ENCODE assay signal across 20 cellular contexts in genomic region chr12:100075598-100075997, GRCh38.
DNase-seq lines count a peak whose midpoint lies in the region; ATAC-seq, FAIRE-seq and TF ChIP-seq lines count a peak whose summit lies in the region.
"Had no signal": no experiment of that assay in that cellular context is flagged by ENCODE, and none has a peak within 500 bp of the region (broad histone marks: within the 10 kb centered on the region; RNA-seq: fewer than 3 reads in every experiment).

No MANE protein-coding gene starts in this region.

- DNase-seq in mammary epithelial cell (peak; percentile 21), MCF 10A (ENCODE audit: unreplicated experiment) (no peak), NAMALWA (ENCODE audit: low spot score) (peak; percentile 5), bronchial epithelial cell (ENCODE audit: low read depth) (peak; percentile 15), neural crest cell (ENCODE audit: low read depth, low spot score) (no peak), spleen (no peak)
- no peak for DNase-seq in activated effector memory CD4-positive, alpha-beta T cell treated with anti-CD3 and anti-CD28 coated beads, Interleukin-2, amount 50 U/mL, for 16 hours
- DNase-seq: C1 segment of cervical spinal cord; Calu3; CD4-positive, alpha-beta memory T cell; COR-L47; DMS53; DMS79 treated with DMSO at 0.1 percent for 48 hours; GM23248; H7; HCEC 1CT had no signal

- POLR2A ChIA-PET in MCF 10A (lab: Yijun Ruan, JAX): no interaction called here

- peaks cover 3% of the 10 kb centered on the region for H3K9me3 Mint-ChIP-seq in MCF 10A (ENCODE audit: unreplicated experiment)
- peaks cover 12% of the 10 kb centered on the region for H3K9me3 Mint-ChIP-seq in neural crest cell

- intact Hi-C loops in mammary epithelial cell (cut with micrococcal nuclease): no loop called here
- intact Hi-C loops in MCF 10A (cut with micrococcal nuclease): no loop called here
- intact Hi-C loops in spleen (cut with DNase I; ENCODE audit: low total_unique reads): no loop called here

- CTCF ChIA-PET in mammary epithelial cell (lab: Charles Lee; ENCODE audit: low non-redundant PET) (no interaction called here), MCF 10A (lab: Yijun Ruan, JAX) (interaction anchor here (0.6 to 1.0 kb wide), 3 partner anchors 48 to 1585 kb away, joined by 3 to 5 read pairs (median 3); no protein-coding TSS in a partner anchor)

- no peak for FAIRE-seq in bronchial epithelial cell (lab: Jason Lieb, UNC)
- FAIRE-seq: G401.6, GM12892, H1 had no signal

- H3K9ac ChIP-seq in mammary epithelial cell (ENCODE audit: insufficient read depth, low read length): no peak overlapping the region
- H3K9ac ChIP-seq: GM23248 had no signal

- H3K36me3 ChIP-seq in mammary epithelial cell (ENCODE audit: insufficient read depth, low read length) (no peaks in the 10 kb centered on the region), bronchial epithelial cell (ENCODE audit: control insufficient read depth, insufficient read depth, low read length) (no peaks in the 10 kb centered on the region), spleen (peaks cover 2 to 64% (median 19%) of the 10 kb centered on the region in 6 donors)

- dilution Hi-C loops in mammary epithelial cell (cut with HindIII; ENCODE audit: low sequenced_read_pairs): no loop called here

- H3K9me3 ChIP-seq in mammary epithelial cell (replicated peaks; ENCODE audit: insufficient read depth, low read length) (no peaks in the 10 kb centered on the region), spleen (peaks cover 0 to 14% (median 5%) of the 10 kb centered on the region in 8 donors)

- H2AFZ ChIP-seq in mammary epithelial cell (ENCODE audit: low read depth, low read length): no peak overlapping the region
- H2AFZ ChIP-seq: GM23248 had no signal

- no peak for TF ChIP-seq CTCF in mammary epithelial cell (conservative IDR thresholded peaks at IDR 0.05 in 1 of 2, IDR thresholded peaks at IDR 0.05 in 1 of 2; ENCODE audit: extremely low read depth in 1 of 2, insufficient read depth in 1 of 2, low read depth in 1 of 2, low read length in 2 of 2)
- no peak for TF ChIP-seq CTCF in MCF 10A (IDR thresholded peaks at IDR 0.05; ENCODE audit: unreplicated experiment)
- TF ChIP-seq CTCF in bronchial epithelial cell (IDR thresholded peaks at IDR 0.05; ENCODE audit: insufficient read depth, low read length, severe bottlenecking): no peak
- peak; percentile 13 for TF ChIP-seq CTCF in neural crest cell (conservative IDR thresholded peaks at IDR 0.05)
- TF ChIP-seq CTCF in spleen (IDR thresholded peaks at IDR 0.05 in 8 of 11, conservative IDR thresholded peaks at IDR 0.05 in 3 of 11): no peak

- H3K36me3 Mint-ChIP-seq in MCF 10A (ENCODE audit: insufficient read depth, unreplicated experiment) (peaks cover 27% of the 10 kb centered on the region), neural crest cell (ENCODE audit: low read depth) (peaks cover 43% of the 10 kb centered on the region)

- no peak for TF ChIP-seq POLR2A in spleen (IDR thresholded peaks at IDR 0.05)

- H3K4me2 ChIP-seq in mammary epithelial cell (ENCODE audit: insufficient read depth, low read depth, low read length): no peak overlapping the region

- BruUV-seq in mammary epithelial cell (replicated peaks; lab: Mats Ljungman, UMichigan): no TSS peak
- BruUV-seq in MCF 10A (replicated peaks; lab: Mats Ljungman, UMichigan): no TSS peak

- H3K4me1 ChIP-seq in mammary epithelial cell (ENCODE audit: insufficient read depth, low read length) (no peaks in the 10 kb centered on the region), spleen (no peaks in the 10 kb centered on the region)

- in situ Hi-C loops in mammary epithelial cell (cut with MboI; ENCODE audit: low sequenced_read_pairs in 2 of 2): no loop called here

- H3K27ac Mint-ChIP-seq in MCF 10A (ENCODE audit: low read depth, unreplicated experiment) (no peak overlapping the region), neural crest cell (ENCODE audit: unreplicated experiment) (no peak overlapping the region)

- H3K27me3 Mint-ChIP-seq in MCF 10A (ENCODE audit: insufficient read depth, unreplicated experiment) (no peaks in the 10 kb centered on the region), neural crest cell (ENCODE audit: low read depth) (no peaks in the 10 kb centered on the region)
- H3K27me3 Mint-ChIP-seq: CD4-positive, alpha-beta memory T cell had no signal

- ATAC-seq in HG03442 (IDR thresholded peaks at IDR 0.05; ENCODE audit: unreplicated experiment): no peak

- H3K79me2 ChIP-seq in mammary epithelial cell (ENCODE audit: insufficient read depth, low read length): no peaks in the 10 kb centered on the region

- 77% methylated on average over 2 of the region's 2 CpGs for WGBS in mammary epithelial cell (ENCODE audit: low coverage, missing lambda C conversion rate)
- 95 to 100% (median 96%) methylated on average over 2 of the region's 2 CpGs for WGBS in spleen, 5 donors

- no peak overlapping the region for H3K4me3 ChIP-seq in mammary epithelial cell (replicated peaks in 1 of 3; ENCODE audit: insufficient read depth in 1 of 3, low read depth in 2 of 3, low read length in 3 of 3)
- no peak overlapping the region for H3K4me3 ChIP-seq in bronchial epithelial cell (ENCODE audit: low read depth, low read length)
- H3K4me3 ChIP-seq in spleen: no peak overlapping the region
- H3K4me3 ChIP-seq: GM23248 had no signal

- H4K20me1 ChIP-seq in mammary epithelial cell (ENCODE audit: insufficient read depth, low read length): no peaks in the 10 kb centered on the region

- H3K4me1 Mint-ChIP-seq in MCF 10A (ENCODE audit: insufficient read depth, unreplicated experiment) (no peaks in the 10 kb centered on the region), neural crest cell (no peaks in the 10 kb centered on the region)
- H3K4me1 Mint-ChIP-seq: CD4-positive, alpha-beta memory T cell had no signal

- H3K4me3 Mint-ChIP-seq in MCF 10A (ENCODE audit: unreplicated experiment) (no peak overlapping the region), neural crest cell (no peak overlapping the region)
- H3K4me3 Mint-ChIP-seq: CD4-positive, alpha-beta memory T cell had no signal

- H3K27me3 ChIP-seq in mammary epithelial cell (ENCODE audit: insufficient read depth, low read length) (no peaks in the 10 kb centered on the region), bronchial epithelial cell (ENCODE audit: control insufficient read depth, insufficient read depth, low read length) (no peaks in the 10 kb centered on the region), spleen (replicated peaks in 1 of 7) (no peaks in the 10 kb centered on the region)

- H3K27ac ChIP-seq in mammary epithelial cell (ENCODE audit: insufficient read depth, low read depth, low read length): no peak overlapping the region
- no peak overlapping the region for H3K27ac ChIP-seq in spleen
- H3K27ac ChIP-seq: GM23248 had no signal

Comparison
In these comparisons a context has a peak if more than half of its experiments do, and no peak if none do; other contexts are left out.
1. DNase-seq: peak in mammary epithelial cell (single experiment), NAMALWA (single experiment) and bronchial epithelial cell (single experiment); none in MCF 10A (single experiment), neural crest cell (single experiment), spleen (single experiment) and activated effector memory CD4-positive, alpha-beta T cell treated with anti-CD3 and anti-CD28 coated beads, Interleukin-2, amount 50 U/mL, for 16 hours (single experiment).